In genomic region chr15:67119238-67119846, GRCh38 we compare ENCODE assay signal across 12 cellular contexts. TPM values are rescaled to one million over a fixed set of nuclear protein-coding genes. Genes with fewer than 3 reads are reported as not detected.
DNase-seq lines count a peak whose midpoint lies in the region; ATAC-seq and TF ChIP-seq lines count a peak whose summit lies in the region.
"Had no signal": no experiment of that assay in that cellular context is flagged by ENCODE, and none has a peak within 500 bp of the region (broad histone marks: within the 10 kb centered on the region; RNA-seq: fewer than 3 reads in every experiment).

No MANE protein-coding gene starts in this region.

- H3K4me1 ChIP-seq in CD8-positive, alpha-beta T cell (ENCODE audit: insufficient read depth, low read length), result peaks cover 60% of the 10 kb centered on the region
- peaks cover 92% of the 10 kb centered on the region for H3K4me1 ChIP-seq in skeletal muscle satellite cell (ENCODE audit: control insufficient read depth, insufficient read depth, low read length)

- H3K36me3 Mint-ChIP-seq in CD8-positive, alpha-beta T cell, result no peaks in the 10 kb centered on the region
- peaks cover 25% of the 10 kb centered on the region for H3K36me3 Mint-ChIP-seq in T-cell

- no peak for TF ChIP-seq CTCF in CD8-positive, alpha-beta T cell (IDR thresholded peaks at IDR 0.05)

- peak overlapping the region; percentile 87 for H3K9ac ChIP-seq in skeletal muscle satellite cell (ENCODE audit: low read depth, low read length)

- intact Hi-C loops in CD8-positive, alpha-beta T cell (cut with DNase I, micrococcal nuclease), result no loop called here

- no peak for DNase-seq in CD8-positive, alpha-beta T cell
- DNase-seq in T-cell, result no peak
- no peak for DNase-seq in epithelial cell of prostate (ENCODE audit: low read depth, low spot score)
- DNase-seq in NCI-H1105 (lab: John Stamatoyannopoulos, UW), result no peak
- DNase-seq: head of caudate nucleus, NCI-H524, testis had no signal

- H3K27me3 ChIP-seq in CD8-positive, alpha-beta T cell (ENCODE audit: insufficient read depth, low read length), result no peaks in the 10 kb centered on the region
- no peaks in the 10 kb centered on the region for H3K27me3 ChIP-seq in skeletal muscle satellite cell (ENCODE audit: control insufficient read depth, insufficient read depth, low read length)
- H3K27me3 ChIP-seq: testis had no signal

- no peak overlapping the region for H3K27ac ChIP-seq in CD8-positive, alpha-beta T cell (ENCODE audit: low read depth, low read length)
- peak overlapping the region; percentile 97 for H3K27ac ChIP-seq in epithelial cell of prostate
- H3K27ac ChIP-seq: SK-N-MC had no signal

- H3K9me3 ChIP-seq in CD8-positive, alpha-beta T cell (ENCODE audit: low read length), result no peaks in the 10 kb centered on the region
- no peaks in the 10 kb centered on the region for H3K9me3 ChIP-seq in skeletal muscle satellite cell (replicated peaks; ENCODE audit: low read length)
- H3K9me3 ChIP-seq: testis had no signal

- CTCF ChIA-PET in CD8-positive, alpha-beta T cell (lab: Charles Lee), result interaction anchor here (1.2 kb wide), 1 partner anchor 43 kb away, joined by 3 read pairs; no protein-coding TSS in a partner anchor
- CTCF ChIA-PET in T-cell (lab: Charles Lee), result interaction anchor here in 1 of 2 donors (0.6 kb wide), 1 partner anchor 123 kb away, joined by 7 read pairs; no protein-coding TSS in a partner anchor

- H3K27ac Mint-ChIP-seq in CD8-positive, alpha-beta T cell, result peak overlapping the region; percentile 93
- H3K27ac Mint-ChIP-seq in T-cell, result peak overlapping the region; percentile 93 to 97

- no peak for ATAC-seq in CD8-positive, alpha-beta T cell
- ATAC-seq in T-cell (replicated peaks in 1 of 4), result no peak
- no peak for ATAC-seq in GM18873 (IDR thresholded peaks at IDR 0.05; ENCODE audit: low FRiP score, unreplicated experiment)
- no peak for ATAC-seq in HG03280 (IDR thresholded peaks at IDR 0.05; ENCODE audit: unreplicated experiment)
- ATAC-seq in HG03378 (IDR thresholded peaks at IDR 0.05; ENCODE audit: unreplicated experiment), result no peak

- peaks cover 85% of the 10 kb centered on the region for H3K4me1 Mint-ChIP-seq in CD8-positive, alpha-beta T cell (ENCODE audit: low read depth)
- H3K4me1 Mint-ChIP-seq in T-cell, result peaks cover 83 to 98% (median 96%) of the 10 kb centered on the region in 3 donors

- no peaks in the 10 kb centered on the region for H3K27me3 Mint-ChIP-seq in CD8-positive, alpha-beta T cell (ENCODE audit: low read depth)
- no peaks in the 10 kb centered on the region for H3K27me3 Mint-ChIP-seq in T-cell

- H3K4me3 Mint-ChIP-seq in CD8-positive, alpha-beta T cell, result no peak overlapping the region
- peak overlapping the region in 1 of 3 donors; percentile 3 for H3K4me3 Mint-ChIP-seq in T-cell

- no peak overlapping the region for H3K4me2 ChIP-seq in skeletal muscle satellite cell (ENCODE audit: low read length)

- H3K4me3 ChIP-seq in CD8-positive, alpha-beta T cell (ENCODE audit: low read depth, low read length), result no peak overlapping the region
- H3K4me3 ChIP-seq in skeletal muscle satellite cell (ENCODE audit: low read length), result no peak overlapping the region
- H3K4me3 ChIP-seq: SK-N-MC, testis had no signal

- no peaks in the 10 kb centered on the region for H3K36me3 ChIP-seq in CD8-positive, alpha-beta T cell (ENCODE audit: insufficient read depth, low read length)
- peaks cover 16% of the 10 kb centered on the region for H3K36me3 ChIP-seq in skeletal muscle satellite cell (ENCODE audit: insufficient read depth, low read length)

- POLR2A ChIA-PET in CD8-positive, alpha-beta T cell (lab: Charles Lee), result interaction anchor here (1.0 to 2.0 kb wide), 3 partner anchors 14 to 17 kb away, joined by 4 to 7 read pairs (median 5); no protein-coding TSS in a partner anchor
- POLR2A ChIA-PET in T-cell (lab: Charles Lee), result interaction anchor here in 1 of 2 donors (0.5 to 0.8 kb wide), 2 partner anchors 10 to 14 kb away, joined by 3 read pairs; no protein-coding TSS in a partner anchor

- H3K9me3 Mint-ChIP-seq in CD8-positive, alpha-beta T cell, result no peaks in the 10 kb centered on the region
- H3K9me3 Mint-ChIP-seq in T-cell, result no peaks in the 10 kb centered on the region

RNA-seq across cellular contexts. Expression of gene SMAD3, which starts 53.9 kb away (rescaled TPM):
- 10 to 100 TPM; 25.4 to 29.0 TPM for total RNA-seq in CD8-positive, alpha-beta T cell
- 100 to 1,000 TPM in 3 of 5 donors, 10 to 100 TPM in 2; 55.4 to 159 (median 110) TPM for total RNA-seq in T-cell
- 18.3 and 32.1 TPM in 2 replicates for total RNA-seq in skeletal muscle satellite cell (2012; rRNA removed)
